In genomic region chr6:116876635-116877611, GRCh38 we compare ENCODE assay signal across 9 cellular contexts. TPM values are rescaled to one million over a fixed set of nuclear protein-coding genes. Genes with fewer than 3 reads are reported as not detected.
A peak's percentile ranks its signal among the peaks of the same experiment; 100 is the strongest.
DNase-seq lines count a peak whose midpoint lies in the region; ATAC-seq and TF ChIP-seq lines count a peak whose summit lies in the region.
"Had no signal": no experiment of that assay in that cellular context is flagged by ENCODE, and none has a peak within 500 bp of the region (broad histone marks: within the 10 kb centered on the region; RNA-seq: fewer than 3 reads in every experiment).

A gene with protein sequence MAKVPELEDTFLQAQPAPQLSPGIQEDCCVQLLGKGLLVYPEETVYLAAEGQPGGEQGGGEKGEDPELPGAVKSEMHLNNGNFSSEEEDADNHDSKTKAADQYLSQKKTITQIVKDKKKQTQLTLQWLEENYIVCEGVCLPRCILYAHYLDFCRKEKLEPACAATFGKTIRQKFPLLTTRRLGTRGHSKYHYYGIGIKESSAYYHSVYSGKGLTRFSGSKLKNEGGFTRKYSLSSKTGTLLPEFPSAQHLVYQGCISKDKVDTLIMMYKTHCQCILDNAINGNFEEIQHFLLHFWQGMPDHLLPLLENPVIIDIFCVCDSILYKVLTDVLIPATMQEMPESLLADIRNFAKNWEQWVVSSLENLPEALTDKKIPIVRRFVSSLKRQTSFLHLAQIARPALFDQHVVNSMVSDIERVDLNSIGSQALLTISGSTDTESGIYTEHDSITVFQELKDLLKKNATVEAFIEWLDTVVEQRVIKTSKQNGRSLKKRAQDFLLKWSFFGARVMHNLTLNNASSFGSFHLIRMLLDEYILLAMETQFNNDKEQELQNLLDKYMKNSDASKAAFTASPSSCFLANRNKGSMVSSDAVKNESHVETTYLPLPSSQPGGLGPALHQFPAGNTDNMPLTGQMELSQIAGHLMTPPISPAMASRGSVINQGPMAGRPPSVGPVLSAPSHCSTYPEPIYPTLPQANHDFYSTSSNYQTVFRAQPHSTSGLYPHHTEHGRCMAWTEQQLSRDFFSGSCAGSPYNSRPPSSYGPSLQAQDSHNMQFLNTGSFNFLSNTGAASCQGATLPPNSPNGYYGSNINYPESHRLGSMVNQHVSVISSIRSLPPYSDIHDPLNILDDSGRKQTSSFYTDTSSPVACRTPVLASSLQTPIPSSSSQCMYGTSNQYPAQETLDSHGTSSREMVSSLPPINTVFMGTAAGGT (plus strand): TSS chr6:116877242. CDS start chr6:116877276, 34 bp downstream.

- no peak for TF ChIP-seq POLR2A in thyroid gland (IDR thresholded peaks at IDR 0.05)

- TF ChIP-seq CTCF in thyroid gland (IDR thresholded peaks at IDR 0.05) (no peak), brain microvascular endothelial cell (IDR thresholded peaks at IDR 0.05; ENCODE audit: low read depth, low read length, missing control alignments) (no peak)

- H3K9me3 ChIP-seq in thyroid gland, result no peaks in the 10 kb centered on the region

- peak; percentile 42 for ATAC-seq in activated naive CD8-positive, alpha-beta T cell treated with anti-CD3 and anti-CD28 coated beads, Interleukin-2, amount 10 ng/mL, durations not matched to agents 7 days and 5 days (ENCODE audit: low read depth)
- no peak for ATAC-seq in HG03025 (IDR thresholded peaks at IDR 0.05; ENCODE audit: low FRiP score, unreplicated experiment)

- in situ Hi-C loops in brain microvascular endothelial cell (cut with HindIII; ENCODE audit: low pct_ligation_motif_present, low sequenced_read_pairs), result no loop called here

- CTCF ChIA-PET in activated CD4-positive, alpha-beta T cell treated with anti-CD3 and anti-CD28 coated beads, Interleukin-2, amount 10 ng/mL, durations not matched to agents 7 days and 5 days (lab: Charles Lee), result no interaction called here

- peaks cover 39% of the 10 kb centered on the region for H3K27me3 Mint-ChIP-seq in activated CD4-positive, alpha-beta T cell treated with anti-CD3 and anti-CD28 coated beads, Interleukin-2, amount 10 ng/mL, durations not matched to agents 7 days and 5 days
- peaks cover 45% of the 10 kb centered on the region for H3K27me3 Mint-ChIP-seq in activated naive CD8-positive, alpha-beta T cell treated with anti-CD3 and anti-CD28 coated beads, Interleukin-2, amount 10 ng/mL, durations not matched to agents 7 days and 5 days

- no peak within 1 kb of the TSS for H3K27ac Mint-ChIP-seq in activated CD4-positive, alpha-beta T cell treated with anti-CD3 and anti-CD28 coated beads, Interleukin-2, amount 10 ng/mL, durations not matched to agents 7 days and 5 days
- no peak within 1 kb of the TSS for H3K27ac Mint-ChIP-seq in activated naive CD8-positive, alpha-beta T cell treated with anti-CD3 and anti-CD28 coated beads, Interleukin-2, amount 10 ng/mL, durations not matched to agents 7 days and 5 days

- H3K27me3 ChIP-seq in thyroid gland (no peaks in the 10 kb centered on the region), brain microvascular endothelial cell (replicated peaks) (peaks cover 35% of the 10 kb centered on the region)

- POLR2A ChIA-PET in activated CD4-positive, alpha-beta T cell treated with anti-CD3 and anti-CD28 coated beads, Interleukin-2, amount 10 ng/mL, durations not matched to agents 7 days and 5 days (lab: Charles Lee), result no interaction called here
- POLR2A ChIA-PET in activated naive CD8-positive, alpha-beta T cell treated with anti-CD3 and anti-CD28 coated beads, Interleukin-2, amount 10 ng/mL, durations not matched to agents 7 days and 5 days (lab: Charles Lee), result no interaction called here

- H3K4me1 Mint-ChIP-seq in activated CD4-positive, alpha-beta T cell treated with anti-CD3 and anti-CD28 coated beads, Interleukin-2, amount 10 ng/mL, durations not matched to agents 7 days and 5 days, result peaks cover 8% of the 10 kb centered on the region
- H3K4me1 Mint-ChIP-seq in activated naive CD8-positive, alpha-beta T cell treated with anti-CD3 and anti-CD28 coated beads, Interleukin-2, amount 10 ng/mL, durations not matched to agents 7 days and 5 days, result peaks cover 6% of the 10 kb centered on the region

- intact Hi-C loops in thyroid gland (cut with DNase I), result no loop called here

- peak within 1 kb of the TSS; percentile 3 for H3K4me3 Mint-ChIP-seq in activated CD4-positive, alpha-beta T cell treated with anti-CD3 and anti-CD28 coated beads, Interleukin-2, amount 10 ng/mL, durations not matched to agents 7 days and 5 days
- H3K4me3 Mint-ChIP-seq in activated naive CD8-positive, alpha-beta T cell treated with anti-CD3 and anti-CD28 coated beads, Interleukin-2, amount 10 ng/mL, durations not matched to agents 7 days and 5 days, result peak within 1 kb of the TSS; percentile 35

- no peaks in the 10 kb centered on the region for H3K36me3 Mint-ChIP-seq in activated CD4-positive, alpha-beta T cell treated with anti-CD3 and anti-CD28 coated beads, Interleukin-2, amount 10 ng/mL, durations not matched to agents 7 days and 5 days (ENCODE audit: low read depth)
- H3K36me3 Mint-ChIP-seq in activated naive CD8-positive, alpha-beta T cell treated with anti-CD3 and anti-CD28 coated beads, Interleukin-2, amount 10 ng/mL, durations not matched to agents 7 days and 5 days, result no peaks in the 10 kb centered on the region

- 1 to 2% methylated on average over 44 to 46 of the region's 73 CpGs for WGBS in thyroid gland, 2 donors

- no peak within 1 kb of the TSS for H3K27ac ChIP-seq in thyroid gland
- no peak within 1 kb of the TSS for H3K27ac ChIP-seq in brain microvascular endothelial cell
- H3K27ac ChIP-seq: C4-2B had no signal

- no peaks in the 10 kb centered on the region for H3K9me3 Mint-ChIP-seq in activated CD4-positive, alpha-beta T cell treated with anti-CD3 and anti-CD28 coated beads, Interleukin-2, amount 10 ng/mL, durations not matched to agents 7 days and 5 days
- no peaks in the 10 kb centered on the region for H3K9me3 Mint-ChIP-seq in activated naive CD8-positive, alpha-beta T cell treated with anti-CD3 and anti-CD28 coated beads, Interleukin-2, amount 10 ng/mL, durations not matched to agents 7 days and 5 days

- H3K36me3 ChIP-seq in thyroid gland (no peaks in the 10 kb centered on the region), brain microvascular endothelial cell (replicated peaks) (no peaks in the 10 kb centered on the region)

- no peak for DNase-seq in activated CD4-positive, alpha-beta T cell treated with anti-CD3 and anti-CD28 coated beads, Interleukin-2, amount 10 ng/mL, durations not matched to agents 7 days and 5 days
- no peak for DNase-seq in activated CD4-positive, alpha-beta T cell treated with anti-CD3 and anti-CD28 coated beads, Interleukin-2, amount 50 U/mL, for 48 hours
- no peak for DNase-seq in activated naive CD8-positive, alpha-beta T cell treated with anti-CD3 and anti-CD28 coated beads, Interleukin-2, amount 10 ng/mL, durations not matched to agents 7 days and 5 days
- DNase-seq in left kidney (ENCODE audit: low read depth, low spot score) (peak; percentile 32), thyroid gland (peak; percentile 19 to 23), brain microvascular endothelial cell (no peak), NK-92 (lab: John Stamatoyannopoulos, UW; ENCODE audit: unreplicated experiment) (no peak)

- H3K4me3 ChIP-seq in thyroid gland (replicated peaks in 1 of 3) (peak within 1 kb of the TSS in 1 of 3 donors; percentile 16), brain microvascular endothelial cell (ENCODE audit: low read depth, low read length) (no peak within 1 kb of the TSS)

- H3K4me1 ChIP-seq in thyroid gland, result peaks cover 0 to 14% of the 10 kb centered on the region in 2 donors

RNA-seq across cellular contexts. Expression of the gene that starts here (rescaled TPM):
- not detected for total RNA-seq in activated CD4-positive, alpha-beta T cell treated with anti-CD3 and anti-CD28 coated beads, Interleukin-2, amount 10 ng/mL, durations not matched to agents 7 days and 5 days
- not detected for total RNA-seq in activated naive CD8-positive, alpha-beta T cell treated with anti-CD3 and anti-CD28 coated beads, Interleukin-2, amount 10 ng/mL, durations not matched to agents 7 days and 5 days
- not detected for total RNA-seq in thyroid gland

Comparison
In these comparisons a context has a peak if more than half of its experiments do, and no peak if none do; other contexts are left out.
1. Peak in ATAC-seq in activated naive CD8-positive, alpha-beta T cell treated with anti-CD3 and anti-CD28 coated beads, Interleukin-2, amount 10 ng/mL, durations not matched to agents 7 days and 5 days; RNA of the gene not detected or under 1 TPM.
2. Peak in DNase-seq in thyroid gland; RNA of the gene not detected or under 1 TPM.